In the genomic region with DNA sequence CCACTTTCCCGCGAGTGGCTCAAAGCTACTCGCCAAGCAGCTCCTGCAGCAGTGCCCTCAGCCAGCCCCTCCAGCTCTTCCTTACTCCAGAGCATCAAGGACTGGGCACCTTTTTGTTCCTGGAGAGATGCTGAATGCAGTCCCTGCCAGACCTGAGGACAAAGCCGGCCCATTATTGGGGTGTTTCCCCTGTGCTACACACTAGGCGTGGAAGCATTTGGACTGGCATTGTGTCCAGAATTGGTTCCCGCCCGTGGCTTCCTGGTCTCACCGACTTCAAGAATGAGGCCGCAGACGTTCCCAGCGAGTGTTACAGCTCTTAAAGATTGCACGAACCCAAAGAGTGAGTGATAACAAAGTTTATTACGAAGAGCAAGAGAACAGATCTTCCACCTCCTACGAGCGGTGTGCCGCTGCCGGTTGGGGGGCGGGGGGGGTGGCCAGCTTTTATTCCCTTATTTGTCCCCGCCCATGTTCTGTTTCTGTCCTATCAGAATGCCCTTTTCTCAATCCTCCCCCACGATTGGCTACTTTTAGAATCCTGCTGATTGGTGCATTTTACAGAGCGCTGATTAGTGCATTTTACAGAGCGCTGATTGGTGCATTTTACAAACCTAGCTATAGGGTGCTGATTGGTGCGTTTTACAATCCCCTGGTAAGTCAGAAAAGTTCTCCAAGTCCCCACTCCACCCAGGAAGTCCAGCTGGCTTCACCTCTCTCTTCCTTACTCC, we compare ENCODE assay signal across 22 cellular contexts.
"Had no signal": no experiment of that assay in that cellular context is flagged by ENCODE, and none has a peak within 500 bp of the region (broad histone marks: within the 10 kb centered on the region; RNA-seq: fewer than 3 reads in every experiment).

No MANE protein-coding gene starts in this region.

- H3K4me3 ChIP-seq: left ventricle myocardium inferior, lung, neural progenitor cell, pancreas, prostate gland, sigmoid colon, spleen, suprapubic skin, tibial nerve, vagina had no signal

- H3K9me3 ChIP-seq: left ventricle myocardium inferior, pancreas, prostate gland, sigmoid colon, spleen, suprapubic skin, vagina had no signal

- H3K4me1 ChIP-seq: left ventricle myocardium inferior, pancreas, prostate gland, sigmoid colon, spleen, suprapubic skin, tibial nerve, vagina had no signal

- H2AFZ ChIP-seq: neural progenitor cell had no signal

- FAIRE-seq: pancreas, small intestine had no signal

- H3K9ac ChIP-seq: neural progenitor cell had no signal

- H3K27ac ChIP-seq: left ventricle myocardium inferior, neural progenitor cell, pancreas, prostate gland, sigmoid colon, spleen, suprapubic skin, tibial nerve, vagina had no signal

- H3K36me3 ChIP-seq: left ventricle myocardium inferior, neural progenitor cell, pancreas, prostate gland, sigmoid colon, spleen, suprapubic skin, tibial nerve, vagina had no signal

- H3K27me3 ChIP-seq: neural progenitor cell, pancreas, sigmoid colon, suprapubic skin, tibial nerve, vagina had no signal

- DNase-seq: islet precursor cell; left ventricle myocardium inferior; mesendoderm; naive B cell; natural killer cell; nephron progenitor cell; pancreas; posterior cingulate gyrus; retina; right cardiac atrium; sigmoid colon; small intestine; spleen; stimulated activated CD4-positive, alpha-beta T cell treated with anti-CD3 and anti-CD28 coated beads, Interleukin-4, amount 100 ng/mL, for 24 hours; stimulated activated naive CD4-positive, alpha-beta T cell had no signal

- ATAC-seq: natural killer cell; pancreas; right cardiac atrium; stimulated activated effector memory CD8-positive, alpha-beta T cell treated with anti-CD3 and anti-CD28 coated beads, Interleukin-12 subunit alpha, Interleukin-12 subunit beta, amount 100 ng/mL, for 72 hours had no signal
